ENCODE assay signal across 1 cellular context in genomic region chr6:24910850-24911712, GRCh38.
A peak's percentile ranks its signal among the peaks of the same experiment; 100 is the strongest.
TF ChIP-seq lines count a peak whose summit lies in the region.

No MANE protein-coding gene starts in this region.

TF ChIP-seq in HEK293, 187 proteins besides CTCF, POLR2A, EP300 and RAD21 (continued from another document):
- TF ChIP-seq, protein P1, sequence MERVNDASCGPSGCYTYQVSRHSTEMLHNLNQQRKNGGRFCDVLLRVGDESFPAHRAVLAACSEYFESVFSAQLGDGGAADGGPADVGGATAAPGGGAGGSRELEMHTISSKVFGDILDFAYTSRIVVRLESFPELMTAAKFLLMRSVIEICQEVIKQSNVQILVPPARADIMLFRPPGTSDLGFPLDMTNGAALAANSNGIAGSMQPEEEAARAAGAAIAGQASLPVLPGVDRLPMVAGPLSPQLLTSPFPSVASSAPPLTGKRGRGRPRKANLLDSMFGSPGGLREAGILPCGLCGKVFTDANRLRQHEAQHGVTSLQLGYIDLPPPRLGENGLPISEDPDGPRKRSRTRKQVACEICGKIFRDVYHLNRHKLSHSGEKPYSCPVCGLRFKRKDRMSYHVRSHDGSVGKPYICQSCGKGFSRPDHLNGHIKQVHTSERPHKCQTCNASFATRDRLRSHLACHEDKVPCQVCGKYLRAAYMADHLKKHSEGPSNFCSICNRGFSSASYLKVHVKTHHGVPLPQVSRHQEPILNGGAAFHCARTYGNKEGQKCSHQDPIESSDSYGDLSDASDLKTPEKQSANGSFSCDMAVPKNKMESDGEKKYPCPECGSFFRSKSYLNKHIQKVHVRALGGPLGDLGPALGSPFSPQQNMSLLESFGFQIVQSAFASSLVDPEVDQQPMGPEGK (tag by site-specific recombination; IDR thresholded peaks at IDR 0.05), result peak; percentile 44; the same call in 1 of the 2 replicates
- TF ChIP-seq, protein P2, sequence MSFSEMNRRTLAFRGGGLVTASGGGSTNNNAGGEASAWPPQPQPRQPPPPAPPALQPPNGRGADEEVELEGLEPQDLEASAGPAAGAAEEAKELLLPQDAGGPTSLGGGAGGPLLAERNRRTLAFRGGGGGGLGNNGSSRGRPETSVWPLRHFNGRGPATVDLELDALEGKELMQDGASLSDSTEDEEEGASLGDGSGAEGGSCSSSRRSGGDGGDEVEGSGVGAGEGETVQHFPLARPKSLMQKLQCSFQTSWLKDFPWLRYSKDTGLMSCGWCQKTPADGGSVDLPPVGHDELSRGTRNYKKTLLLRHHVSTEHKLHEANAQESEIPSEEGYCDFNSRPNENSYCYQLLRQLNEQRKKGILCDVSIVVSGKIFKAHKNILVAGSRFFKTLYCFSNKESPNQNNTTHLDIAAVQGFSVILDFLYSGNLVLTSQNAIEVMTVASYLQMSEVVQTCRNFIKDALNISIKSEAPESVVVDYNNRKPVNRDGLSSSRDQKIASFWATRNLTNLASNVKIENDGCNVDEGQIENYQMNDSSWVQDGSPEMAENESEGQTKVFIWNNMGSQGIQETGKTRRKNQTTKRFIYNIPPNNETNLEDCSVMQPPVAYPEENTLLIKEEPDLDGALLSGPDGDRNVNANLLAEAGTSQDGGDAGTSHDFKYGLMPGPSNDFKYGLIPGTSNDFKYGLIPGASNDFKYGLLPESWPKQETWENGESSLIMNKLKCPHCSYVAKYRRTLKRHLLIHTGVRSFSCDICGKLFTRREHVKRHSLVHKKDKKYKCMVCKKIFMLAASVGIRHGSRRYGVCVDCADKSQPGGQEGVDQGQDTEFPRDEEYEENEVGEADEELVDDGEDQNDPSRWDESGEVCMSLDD (tag by site-specific recombination; IDR thresholded peaks at IDR 0.05), result no peak
- peak; percentile 54 for TF ChIP-seq ZFHX2 (tag by site-specific recombination; conservative IDR thresholded peaks at IDR 0.05)
- no peak for TF ChIP-seq ZNF121 (tag by site-specific recombination; IDR thresholded peaks at IDR 0.05)
- TF ChIP-seq EGR2 (tag by site-specific recombination; IDR thresholded peaks at IDR 0.05; ENCODE audit: low read depth), result peak; percentile 27; the same call in 1 of the 2 replicates
- TF ChIP-seq ZNF600 (tag by site-specific recombination; IDR thresholded peaks at IDR 0.05), result 0 out of 2 replicates have a peak, but pooled peaks have one; percentile 37
- peak; percentile 85 for TF ChIP-seq ZNF335 (tag by site-specific recombination; conservative IDR thresholded peaks at IDR 0.05)
- TF ChIP-seq REST (tag by site-specific recombination; IDR thresholded peaks at IDR 0.05), result no peak
- no peak for TF ChIP-seq ZNF529 (tag by site-specific recombination; IDR thresholded peaks at IDR 0.05; ENCODE audit: insufficient replicate concordance)
- TF ChIP-seq GLIS1 (tag by site-specific recombination; IDR thresholded peaks at IDR 0.05), result peak; percentile 28; the same call in 1 of the 2 replicates
- TF ChIP-seq, protein P3, sequence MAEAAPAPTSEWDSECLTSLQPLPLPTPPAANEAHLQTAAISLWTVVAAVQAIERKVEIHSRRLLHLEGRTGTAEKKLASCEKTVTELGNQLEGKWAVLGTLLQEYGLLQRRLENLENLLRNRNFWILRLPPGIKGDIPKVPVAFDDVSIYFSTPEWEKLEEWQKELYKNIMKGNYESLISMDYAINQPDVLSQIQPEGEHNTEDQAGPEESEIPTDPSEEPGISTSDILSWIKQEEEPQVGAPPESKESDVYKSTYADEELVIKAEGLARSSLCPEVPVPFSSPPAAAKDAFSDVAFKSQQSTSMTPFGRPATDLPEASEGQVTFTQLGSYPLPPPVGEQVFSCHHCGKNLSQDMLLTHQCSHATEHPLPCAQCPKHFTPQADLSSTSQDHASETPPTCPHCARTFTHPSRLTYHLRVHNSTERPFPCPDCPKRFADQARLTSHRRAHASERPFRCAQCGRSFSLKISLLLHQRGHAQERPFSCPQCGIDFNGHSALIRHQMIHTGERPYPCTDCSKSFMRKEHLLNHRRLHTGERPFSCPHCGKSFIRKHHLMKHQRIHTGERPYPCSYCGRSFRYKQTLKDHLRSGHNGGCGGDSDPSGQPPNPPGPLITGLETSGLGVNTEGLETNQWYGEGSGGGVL (tag by site-specific recombination; IDR thresholded peaks at IDR 0.05), result peak; percentile 71
- TF ChIP-seq ZNF660 (tag by site-specific recombination; IDR thresholded peaks at IDR 0.05), result 0 out of 2 replicates have a peak, but pooled peaks have one; percentile 53
- TF ChIP-seq ZNF394 (tag by site-specific recombination; IDR thresholded peaks at IDR 0.05; ENCODE audit: borderline replicate concordance), result peak; percentile 75; the same call in 1 of the 2 replicates
- peak; percentile 79 for TF ChIP-seq ZNF449 (tag by site-specific recombination; IDR thresholded peaks at IDR 0.05)
- TF ChIP-seq ZIC2 (tag by site-specific recombination; IDR thresholded peaks at IDR 0.05), result 0 out of 2 replicates have a peak, but pooled peaks have one; percentile 17
- TF ChIP-seq ZNF654 (tag by site-specific recombination; IDR thresholded peaks at IDR 0.05; ENCODE audit: low read depth), result no peak
- TF ChIP-seq WT1 (tag by site-specific recombination; IDR thresholded peaks at IDR 0.05), result peak; percentile 33; the same call in 1 of the 2 replicates
- no peak for TF ChIP-seq ZXDB (tag by site-specific recombination; IDR thresholded peaks at IDR 0.05)
- no peak for TF ChIP-seq BCL11A (tag by site-specific recombination; IDR thresholded peaks at IDR 0.05; ENCODE audit: low read depth)
- no peak for TF ChIP-seq ZNF155 (tag by site-specific recombination; IDR thresholded peaks at IDR 0.05)
- no peak for TF ChIP-seq ZBTB21 (tag by site-specific recombination; IDR thresholded peaks at IDR 0.05)
- no peak for TF ChIP-seq ZSCAN30 (tag by site-specific recombination; IDR thresholded peaks at IDR 0.05)
- TF ChIP-seq KLF8 (tag by site-specific recombination; IDR thresholded peaks at IDR 0.05), result 0 out of 2 replicates have a peak, but pooled peaks have one; percentile 33
- peak; percentile 6; the same call in 1 of the 2 replicates for TF ChIP-seq ZBTB8A (tag by site-specific recombination; IDR thresholded peaks at IDR 0.05)
